Comparison of ENCODE assay signal across 17 cellular contexts in genomic region chr9:81871695-81872094, GRCh38. TPM values are rescaled to one million over a fixed set of nuclear protein-coding genes. Genes with fewer than 3 reads are reported as not detected.
DNase-seq lines count a peak whose midpoint lies in the region; ATAC-seq and TF ChIP-seq lines count a peak whose summit lies in the region.
"Had no signal": no experiment of that assay in that cellular context is flagged by ENCODE, and none has a peak within 500 bp of the region (broad histone marks: within the 10 kb centered on the region; RNA-seq: fewer than 3 reads in every experiment).

No MANE protein-coding gene starts in this region.

- peak; percentile 49 for DNase-seq in BJ (ENCODE audit: low read depth)
- DNase-seq in MV-4-11 (lab: John Stamatoyannopoulos, UW): peak; percentile 37
- peak; percentile 48 to 85 for DNase-seq in cardiac fibroblast (ENCODE audit: low read depth in 2 of 2)
- DNase-seq in myocyte (ENCODE audit: low read depth): peak; percentile 45
- DNase-seq in GM20000 (ENCODE audit: low spot score): no peak
- DNase-seq in NCI-H1694 (lab: John Stamatoyannopoulos, UW): no peak
- DNase-seq in activated T-cell treated with anti-CD3 and anti-CD28 coated beads, Interleukin-2, amount 50 U/mL, for 1 hour: no peak
- DNase-seq: activated CD4-positive, alpha-beta T cell treated with anti-CD3 and anti-CD28 coated beads, Interleukin-2, amount 50 U/mL, for 48 hours; activated gamma-delta T cell; CD4-positive, CD25-positive, alpha-beta regulatory T cell; central memory CD4-positive, alpha-beta T cell; GF-D8; KG1; stimulated activated CD4-positive, alpha-beta T cell treated with anti-CD3 and anti-CD28 coated beads, Interleukin-4, amount 100 ng/mL, for 24 hours; stimulated activated naive CD4-positive, alpha-beta T cell had no signal

- no peak for TF ChIP-seq CTCF in BJ (IDR thresholded peaks at IDR 0.05; ENCODE audit: insufficient read depth, low read depth, low read length)
- TF ChIP-seq CTCF in cardiac fibroblast (IDR thresholded peaks at IDR 0.05; ENCODE audit: low read depth, low read length): no peak
- TF ChIP-seq CTCF in GM20000 (IDR thresholded peaks at IDR 0.05; ENCODE audit: extremely low read depth, missing control alignments): no peak

- POLR2A ChIA-PET in BJ (lab: Charles Lee): interaction anchor here (0.6 to 0.7 kb wide), 2 partner anchors 14 to 29 kb away, joined by 3 to 4 read pairs; no protein-coding TSS in a partner anchor

- H3K4me3 ChIP-seq in BJ (ENCODE audit: low read depth, low read length) (no peak overlapping the region), cardiac fibroblast (replicated peaks in 1 of 2; ENCODE audit: low read depth in 2 of 2, low read length in 2 of 2) (no peak overlapping the region)

- CTCF ChIA-PET in BJ (lab: Yijun Ruan, JAX): interaction anchor here (0.7 to 1.8 kb wide), 3 partner anchors 13 to 46 kb away, joined by 3 to 4 read pairs (median 3); no protein-coding TSS in a partner anchor

- H3K36me3 ChIP-seq in BJ (ENCODE audit: control insufficient read depth, insufficient read depth, low read length): no peaks in the 10 kb centered on the region

- no peaks in the 10 kb centered on the region for H3K27me3 ChIP-seq in BJ (ENCODE audit: control insufficient read depth, insufficient read depth, low read length)

- ATAC-seq in GM19452 (IDR thresholded peaks at IDR 0.05; ENCODE audit: unreplicated experiment): no peak

RNA-seq across cellular contexts. Expression of gene SPATA31D4, which starts 56.5 kb away (rescaled TPM):
- not detected in 2 replicates for polyA plus RNA-seq in BJ (2011; rRNA removed)
- polyA minus RNA-seq in BJ (2011; rRNA and poly(A)+ RNA removed): not detected in 2 replicates
- total RNA-seq in myocyte: not detected in 2 replicates
- polyA plus RNA-seq in myocyte (2012): not detected
- total RNA-seq: CD4-positive, CD25-positive, alpha-beta regulatory T cell had no signal
- polyA plus RNA-seq: CD4-positive, CD25-positive, alpha-beta regulatory T cell; esophagus had no signal

Comparison
In these comparisons a context has a peak if more than half of its experiments do, and no peak if none do; other contexts are left out.
1. DNase-seq: peak in BJ (single experiment), MV-4-11 (single experiment), cardiac fibroblast (2 of 2) and myocyte (single experiment); none in GM20000 (single experiment), NCI-H1694 (single experiment) and activated T-cell treated with anti-CD3 and anti-CD28 coated beads, Interleukin-2, amount 50 U/mL, for 1 hour (single experiment).